ENCODE assay signal across 18 cellular contexts in the genomic region with DNA sequence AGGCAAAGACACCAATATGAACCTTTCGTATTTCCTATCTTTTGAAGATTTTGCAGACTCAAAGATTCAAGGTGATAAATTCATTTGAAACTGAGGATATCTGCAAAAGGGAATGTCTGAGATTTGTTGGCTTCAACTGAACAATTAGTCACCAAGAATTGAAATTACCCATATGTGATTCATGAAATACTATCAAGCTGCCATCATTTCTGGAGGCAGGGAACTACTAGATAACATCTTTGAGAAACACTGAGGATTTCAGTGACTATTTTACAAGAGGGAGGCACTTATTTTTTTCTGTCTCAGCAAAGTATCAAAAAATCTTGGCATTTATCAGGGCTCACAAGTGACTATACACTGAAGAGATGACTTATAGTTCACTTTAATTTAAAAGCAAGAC. TPM values are rescaled to one million over a fixed set of nuclear protein-coding genes. Genes with fewer than 3 reads are reported as not detected.
DNase-seq lines count a peak whose midpoint lies in the region; TF ChIP-seq lines count a peak whose summit lies in the region.
"Had no signal": no experiment of that assay in that cellular context is flagged by ENCODE, and none has a peak within 500 bp of the region (broad histone marks: within the 10 kb centered on the region; RNA-seq: fewer than 3 reads in every experiment).

No MANE protein-coding gene starts in this region.

- DNase-seq in AG09309 (ENCODE audit: low read depth) (peak; percentile 17), HT1080 (ENCODE audit: low read depth) (peak; percentile 39), amniotic epithelial cell (ENCODE audit: low read depth) (peak; percentile 4), iris pigment epithelial cell (ENCODE audit: low read depth) (peak; percentile 31), NCI-H1048 (lab: John Stamatoyannopoulos, UW) (no peak), Ammon's horn (ENCODE audit: low spot score) (no peak), tibial nerve (ENCODE audit: low spot score in 2 of 2) (no peak), amniotic stem cell (lab: John Stamatoyannopoulos, UW) (no peak)
- DNase-seq: activated CD4-positive, alpha-beta memory T cell treated with anti-CD3 and anti-CD28 coated beads, Interleukin-2, amount 10 ng/mL, durations not matched to agents 7 days and 5 days; activated T-cell treated with anti-CD3 and anti-CD28 coated beads, Interleukin-2, amount 50 U/mL, for 1 hour; CD8-positive, alpha-beta memory T cell; DMS79 treated with DMSO at 0.1 percent for 48 hours; Karpas-422; midbrain; NCI-H1417; NCI-H526 treated with DMSO at 0.1 percent for 48 hours; SHP77 treated with DMSO at 0.1 percent for 48 hours; spleen had no signal

- TF ChIP-seq CTCF in AG09309 (IDR thresholded peaks at IDR 0.05; ENCODE audit: control insufficient read depth, insufficient read depth, low read depth, low read length, missing control alignments) (no peak), tibial nerve (IDR thresholded peaks at IDR 0.05) (no peak)

- WGBS in tibial nerve, 2 donors = 90% methylated on average over 1 of the region's 1 CpG

- no peaks in the 10 kb centered on the region for H3K36me3 ChIP-seq in tibial nerve
- H3K36me3 ChIP-seq: spleen had no signal

- TF ChIP-seq POLR2A in tibial nerve (IDR thresholded peaks at IDR 0.05) = no peak

- H3K4me1 ChIP-seq in tibial nerve = no peaks in the 10 kb centered on the region
- H3K4me1 ChIP-seq: spleen had no signal

- no peak for TF ChIP-seq EP300 in tibial nerve (IDR thresholded peaks at IDR 0.05)

- no peaks in the 10 kb centered on the region for H3K27me3 ChIP-seq in tibial nerve
- H3K27me3 ChIP-seq: spleen had no signal

- no peak overlapping the region for H3K27ac ChIP-seq in tibial nerve
- H3K27ac ChIP-seq: spleen had no signal

- H3K9me3 ChIP-seq in tibial nerve = no peaks in the 10 kb centered on the region

- no peak overlapping the region for H3K4me3 ChIP-seq in AG09309 (ENCODE audit: control insufficient read depth, low read depth, low read length)
- no peak overlapping the region for H3K4me3 ChIP-seq in tibial nerve
- H3K4me3 ChIP-seq: spleen had no signal

RNA-seq across cellular contexts. Expression of a gene that starts 39.8 kb away (rescaled TPM):
- total RNA-seq in HT1080 (2014; rRNA removed; shearing (Covaris generic)) = 23.6 and 25.0 TPM in 2 replicates
- 16.8 and 25.9 TPM in 2 replicates for polyA plus RNA-seq in HT1080 (2015; cell fraction: cytosol; rRNA removed)
- 19.9 and 21.8 TPM in 2 replicates for polyA plus RNA-seq in HT1080 (2015; cell fraction: nucleus; rRNA removed)
- total RNA-seq in tibial nerve = 10 to 100 TPM in 1 of 4 donors, 1 to 10 TPM in 3; 7.3 to 10.9 (median 8.4) TPM

Comparison
In these comparisons a context has a peak if more than half of its experiments do, and no peak if none do; other contexts are left out.
1. DNase-seq: peak in AG09309 (single experiment), HT1080 (single experiment), amniotic epithelial cell (single experiment) and iris pigment epithelial cell (single experiment); none in NCI-H1048 (single experiment), Ammon's horn (single experiment), tibial nerve (0 of 2) and amniotic stem cell (single experiment).